Comparison of ENCODE assay signal across 2 cellular contexts in genomic region chr16:24774510-24774909, GRCh38.
TF ChIP-seq lines count a peak whose summit lies in the region.

No MANE protein-coding gene starts in this region.

TF ChIP-seq in A549, 52 proteins besides CTCF, POLR2A, EP300 and RAD21:
- TF ChIP-seq MAFK (IDR thresholded peaks at IDR 0.05; ENCODE audit: partially characterized antibody) (peak; percentile 97), E2F6 (IDR thresholded peaks at IDR 0.05; ENCODE audit: borderline replicate concordance, low read depth) (no peak)

TF ChIP-seq in H1, 55 proteins besides CTCF, POLR2A, EP300 and RAD21:
- TF ChIP-seq KDM5A (IDR thresholded peaks at IDR 0.05; ENCODE audit: low read length) (no peak), EGR1 (IDR thresholded peaks at IDR 0.05; ENCODE audit: borderline replicate concordance, low read depth, low read length) (no peak), MAFK (IDR thresholded peaks at IDR 0.05; ENCODE audit: low read depth, low read length) (peak; percentile 90), CHD2 (IDR thresholded peaks at IDR 0.05; ENCODE audit: low read length) (no peak), RNF2 (IDR thresholded peaks at IDR 0.05; ENCODE audit: borderline replicate concordance, low read depth, low read length, missing control alignments, poor library complexity, severe bottlenecking) (no peak), POU5F1 (IDR thresholded peaks at IDR 0.05; ENCODE audit: low read depth, low read length) (no peak)
TF ChIP-seq in H1: peak in this region for 1.
